In the genomic region with DNA sequence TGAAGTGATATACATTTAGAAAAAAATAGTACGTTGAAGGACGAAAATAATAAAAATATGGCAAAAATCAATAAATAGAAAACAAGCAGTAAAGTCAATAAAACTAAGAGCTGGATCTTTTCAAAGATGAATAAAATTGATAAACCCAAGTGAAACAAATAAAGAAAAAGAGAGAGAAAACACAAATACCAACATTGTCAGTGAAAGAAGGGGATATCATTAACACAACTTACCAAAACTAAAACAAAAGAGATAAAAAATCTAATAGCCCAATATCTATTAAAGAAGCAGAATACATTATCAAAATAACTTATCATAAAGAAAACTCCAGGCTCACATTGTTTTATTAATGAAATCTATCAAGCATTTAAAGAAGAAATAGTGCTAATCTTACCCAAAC, we compare ENCODE assay signal across 11 cellular contexts.
"Had no signal": no experiment of that assay in that cellular context is flagged by ENCODE, and none has a peak within 500 bp of the region (broad histone marks: within the 10 kb centered on the region; RNA-seq: fewer than 3 reads in every experiment).

No MANE protein-coding gene starts in this region.

- H3K9ac ChIP-seq: GM23248 had no signal

- H3K4me2 ChIP-seq: GM23338 had no signal

- DNase-seq: GM23248, GOT3, H7, H9, HCEC 1CT, HFFc6 had no signal

- ATAC-seq: GM23338, HCT116 had no signal

- H3K4me3 ChIP-seq: GM23248, GM23338, HAP-1 had no signal

- H3K9me3 ChIP-seq: HAP-1 had no signal

- H3K4me1 ChIP-seq: HAP-1 had no signal

- FAIRE-seq: H1, H54 had no signal

- H3K27ac ChIP-seq: GM23248 had no signal

- H2AFZ ChIP-seq: GM23248, GM23338 had no signal

- H3K36me3 ChIP-seq: HAP-1 had no signal
